17 cellular contexts compared by ENCODE assay signal in genomic region chr3:150428562-150428961, GRCh38. TPM values are rescaled to one million over a fixed set of nuclear protein-coding genes. Genes with fewer than 3 reads are reported as not detected.
DNase-seq lines count a peak whose midpoint lies in the region; ATAC-seq and TF ChIP-seq lines count a peak whose summit lies in the region.
"Had no signal": no experiment of that assay in that cellular context is flagged by ENCODE, and none has a peak within 500 bp of the region (broad histone marks: within the 10 kb centered on the region; RNA-seq: fewer than 3 reads in every experiment).

No MANE protein-coding gene starts in this region.

- DNase-seq in Ammon's horn (ENCODE audit: low spot score) (peak; percentile 14), GM23338 (ENCODE audit: low spot score) (no peak), NCI-H69 (lab: John Stamatoyannopoulos, UW) (peak; percentile 1), memory B cell (ENCODE audit: low spot score in 2 of 2) (no peak), hepatocyte (ENCODE audit: low spot score) (no peak)
- no peak for DNase-seq in CD4-positive, alpha-beta T cell
- DNase-seq: CD4-positive, CD25-positive, alpha-beta regulatory T cell; NCI-H1092 treated with DMSO at 0.1 percent for 48 hours; NCI-H1694; NCI-H446; NCI-H774; SJCRH30 had no signal

- H3K27me3 Mint-ChIP-seq in GM23338 (ENCODE audit: insufficient read depth, low read depth, poor library complexity) = no peaks in the 10 kb centered on the region
- no peaks in the 10 kb centered on the region for H3K27me3 Mint-ChIP-seq in memory B cell
- no peaks in the 10 kb centered on the region for H3K27me3 Mint-ChIP-seq in CD4-positive, alpha-beta T cell
- H3K27me3 Mint-ChIP-seq: CD4-positive, CD25-positive, alpha-beta regulatory T cell had no signal

- H3K9me3 Mint-ChIP-seq in GM23338 (no peaks in the 10 kb centered on the region), memory B cell (no peaks in the 10 kb centered on the region)
- H3K9me3 Mint-ChIP-seq in CD4-positive, alpha-beta T cell = no peaks in the 10 kb centered on the region
- H3K9me3 Mint-ChIP-seq: CD4-positive, CD25-positive, alpha-beta regulatory T cell had no signal

- H3F3A ChIP-seq in GM23338 (replicated peaks; ENCODE audit: low read depth) = no peaks in the 10 kb centered on the region

- no peak overlapping the region for H3K4me3 Mint-ChIP-seq in GM23338
- H3K4me3 Mint-ChIP-seq in memory B cell = no peak overlapping the region
- H3K4me3 Mint-ChIP-seq in CD4-positive, alpha-beta T cell = no peak overlapping the region
- H3K4me3 Mint-ChIP-seq: CD4-positive, CD25-positive, alpha-beta regulatory T cell had no signal

- H3K79me2 ChIP-seq in GM23338 (replicated peaks; ENCODE audit: insufficient read depth) = peaks cover 80% of the 10 kb centered on the region
- peaks cover 100% of the 10 kb centered on the region for H3K79me2 ChIP-seq in hepatocyte

- POLR2A ChIA-PET in CD4-positive, alpha-beta T cell (lab: Charles Lee) = interaction anchor here (0.8 kb wide), 1 partner anchor 20 kb away, joined by 3 read pairs; no protein-coding TSS in a partner anchor

- no peak overlapping the region for H2AFZ ChIP-seq in GM23338
- no peak overlapping the region for H2AFZ ChIP-seq in hepatocyte

- CTCF ChIA-PET in CD4-positive, alpha-beta T cell (lab: Charles Lee) = interaction anchor here (1.4 kb wide), 1 partner anchor 13 kb away, joined by 3 read pairs; no protein-coding TSS in a partner anchor

- no peaks in the 10 kb centered on the region for H3K9me2 ChIP-seq in GM23338 (ENCODE audit: insufficient read depth)
- H3K9me2 ChIP-seq in hepatocyte (replicated peaks; ENCODE audit: insufficient read depth) = no peaks in the 10 kb centered on the region

- no peak overlapping the region for H3K27ac ChIP-seq in GM23338 (ENCODE audit: low read depth)
- H3K27ac ChIP-seq in hepatocyte = no peak overlapping the region
- no peak overlapping the region for H3K27ac ChIP-seq in CD4-positive, alpha-beta T cell (ENCODE audit: low read depth, low read length)
- H3K27ac ChIP-seq: A549, RWPE1, SJCRH30 had no signal

- H3K27ac Mint-ChIP-seq in GM23338 (peak overlapping the region; percentile 35), memory B cell (peak overlapping the region; percentile 42)
- no peak overlapping the region for H3K27ac Mint-ChIP-seq in CD4-positive, alpha-beta T cell

- no peak overlapping the region for H3K4me2 ChIP-seq in GM23338
- no peak overlapping the region for H3K4me2 ChIP-seq in hepatocyte
- H3K4me2 ChIP-seq: A549 had no signal

- H3K4me1 Mint-ChIP-seq in GM23338 (peaks cover 34% of the 10 kb centered on the region), memory B cell (peaks cover 36% of the 10 kb centered on the region)
- H3K4me1 Mint-ChIP-seq in CD4-positive, alpha-beta T cell (ENCODE audit: low read depth) = peaks cover 74% of the 10 kb centered on the region

- 75% methylated on average over 1 of the region's 1 CpG for WGBS in hepatocyte (ENCODE audit: low lambda C conversion rate, missing lambda C conversion rate)

- intact Hi-C loops in CD4-positive, alpha-beta T cell (cut with DNase I, micrococcal nuclease) = no loop called here

- H3K4me3 ChIP-seq in GM23338 (no peak overlapping the region), hepatocyte (no peak overlapping the region)
- H3K4me3 ChIP-seq: A549, HAP-1, K562, SJCRH30 had no signal

- H3K36me3 Mint-ChIP-seq in GM23338 (ENCODE audit: low read depth) (no peaks in the 10 kb centered on the region), memory B cell (peaks cover 11% of the 10 kb centered on the region)
- peaks cover 19% of the 10 kb centered on the region for H3K36me3 Mint-ChIP-seq in CD4-positive, alpha-beta T cell (ENCODE audit: low read depth)

- H3K4me1 ChIP-seq in GM23338 (ENCODE audit: insufficient read depth) (peaks cover 15% of the 10 kb centered on the region), hepatocyte (ENCODE audit: insufficient read depth) (no peaks in the 10 kb centered on the region)
- H3K4me1 ChIP-seq: HAP-1 had no signal

- TF ChIP-seq CTCF in GM23338 (conservative IDR thresholded peaks at IDR 0.05; ENCODE audit: low read depth in 2 of 2) (no peak), hepatocyte (IDR thresholded peaks at IDR 0.05; ENCODE audit: poor library complexity) (no peak)
- TF ChIP-seq CTCF in CD4-positive, alpha-beta T cell (IDR thresholded peaks at IDR 0.05) = no peak

- ATAC-seq in GM23338 (no peak), memory B cell (ENCODE audit: low read depth) (peak; percentile 51), GM19467 (IDR thresholded peaks at IDR 0.05; ENCODE audit: unreplicated experiment) (no peak)
- ATAC-seq in CD4-positive, alpha-beta T cell (ENCODE audit: poor library complexity) = no peak
- ATAC-seq: A549 had no signal

- H3K36me3 ChIP-seq in GM23338 (ENCODE audit: insufficient read depth) (no peaks in the 10 kb centered on the region), hepatocyte (replicated peaks; ENCODE audit: insufficient read depth, low read depth) (no peaks in the 10 kb centered on the region)

- H3K27me3 ChIP-seq in GM23338 (ENCODE audit: insufficient read depth) = no peaks in the 10 kb centered on the region
- no peaks in the 10 kb centered on the region for H3K27me3 ChIP-seq in hepatocyte
- no peaks in the 10 kb centered on the region for H3K27me3 ChIP-seq in CD4-positive, alpha-beta T cell (ENCODE audit: control insufficient read depth, insufficient read depth, low read length)
- H3K27me3 ChIP-seq: SJCRH30 had no signal

- peaks cover 15% of the 10 kb centered on the region; the same call in 1 of the 2 replicates for H4K20me1 ChIP-seq in GM23338 (replicated peaks; ENCODE audit: insufficient read depth)
- H4K20me1 ChIP-seq in hepatocyte (ENCODE audit: insufficient read depth, poor library complexity, severe bottlenecking) = peaks cover 74% of the 10 kb centered on the region

- H3K9me3 ChIP-seq in hepatocyte (ENCODE audit: low read depth) = no peaks in the 10 kb centered on the region
- H3K9me3 ChIP-seq in CD4-positive, alpha-beta T cell (ENCODE audit: control insufficient read depth, low read length) = no peaks in the 10 kb centered on the region
- H3K9me3 ChIP-seq: A549, HAP-1, SJCRH30 had no signal

TF ChIP-seq in GM23338, 12 proteins besides CTCF, POLR2A, EP300 and RAD21 (continues in another document):
- TF ChIP-seq, protein P1, sequence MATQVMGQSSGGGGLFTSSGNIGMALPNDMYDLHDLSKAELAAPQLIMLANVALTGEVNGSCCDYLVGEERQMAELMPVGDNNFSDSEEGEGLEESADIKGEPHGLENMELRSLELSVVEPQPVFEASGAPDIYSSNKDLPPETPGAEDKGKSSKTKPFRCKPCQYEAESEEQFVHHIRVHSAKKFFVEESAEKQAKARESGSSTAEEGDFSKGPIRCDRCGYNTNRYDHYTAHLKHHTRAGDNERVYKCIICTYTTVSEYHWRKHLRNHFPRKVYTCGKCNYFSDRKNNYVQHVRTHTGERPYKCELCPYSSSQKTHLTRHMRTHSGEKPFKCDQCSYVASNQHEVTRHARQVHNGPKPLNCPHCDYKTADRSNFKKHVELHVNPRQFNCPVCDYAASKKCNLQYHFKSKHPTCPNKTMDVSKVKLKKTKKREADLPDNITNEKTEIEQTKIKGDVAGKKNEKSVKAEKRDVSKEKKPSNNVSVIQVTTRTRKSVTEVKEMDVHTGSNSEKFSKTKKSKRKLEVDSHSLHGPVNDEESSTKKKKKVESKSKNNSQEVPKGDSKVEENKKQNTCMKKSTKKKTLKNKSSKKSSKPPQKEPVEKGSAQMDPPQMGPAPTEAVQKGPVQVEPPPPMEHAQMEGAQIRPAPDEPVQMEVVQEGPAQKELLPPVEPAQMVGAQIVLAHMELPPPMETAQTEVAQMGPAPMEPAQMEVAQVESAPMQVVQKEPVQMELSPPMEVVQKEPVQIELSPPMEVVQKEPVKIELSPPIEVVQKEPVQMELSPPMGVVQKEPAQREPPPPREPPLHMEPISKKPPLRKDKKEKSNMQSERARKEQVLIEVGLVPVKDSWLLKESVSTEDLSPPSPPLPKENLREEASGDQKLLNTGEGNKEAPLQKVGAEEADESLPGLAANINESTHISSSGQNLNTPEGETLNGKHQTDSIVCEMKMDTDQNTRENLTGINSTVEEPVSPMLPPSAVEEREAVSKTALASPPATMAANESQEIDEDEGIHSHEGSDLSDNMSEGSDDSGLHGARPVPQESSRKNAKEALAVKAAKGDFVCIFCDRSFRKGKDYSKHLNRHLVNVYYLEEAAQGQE (IDR thresholded peaks at IDR 0.05; ENCODE audit: unreplicated experiment) = no peak
- TF ChIP-seq STAT1 (IDR thresholded peaks at IDR 0.05; ENCODE audit: unreplicated experiment) (no peak), ZNF331 (CRISPR knock-in tag; IDR thresholded peaks at IDR 0.05; ENCODE audit: low read depth) (no peak), EZH2 (IDR thresholded peaks at IDR 0.05; ENCODE audit: low read depth, unreplicated experiment) (no peak), CREB1 (CRISPR knock-in tag; IDR thresholded peaks at IDR 0.05; ENCODE audit: low read depth) (no peak), ZNF114 (CRISPR knock-in tag; IDR thresholded peaks at IDR 0.05) (no peak), POLR2AphosphoS5 (IDR thresholded peaks at IDR 0.05; ENCODE audit: low read depth) (no peak), NANOG (IDR thresholded peaks at IDR 0.05; ENCODE audit: borderline replicate concordance) (no peak)
- TF ChIP-seq, protein P2, sequence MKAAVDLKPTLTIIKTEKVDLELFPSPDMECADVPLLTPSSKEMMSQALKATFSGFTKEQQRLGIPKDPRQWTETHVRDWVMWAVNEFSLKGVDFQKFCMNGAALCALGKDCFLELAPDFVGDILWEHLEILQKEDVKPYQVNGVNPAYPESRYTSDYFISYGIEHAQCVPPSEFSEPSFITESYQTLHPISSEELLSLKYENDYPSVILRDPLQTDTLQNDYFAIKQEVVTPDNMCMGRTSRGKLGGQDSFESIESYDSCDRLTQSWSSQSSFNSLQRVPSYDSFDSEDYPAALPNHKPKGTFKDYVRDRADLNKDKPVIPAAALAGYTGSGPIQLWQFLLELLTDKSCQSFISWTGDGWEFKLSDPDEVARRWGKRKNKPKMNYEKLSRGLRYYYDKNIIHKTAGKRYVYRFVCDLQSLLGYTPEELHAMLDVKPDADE (IDR thresholded peaks at IDR 0.05) = no peak

RNA-seq across cellular contexts. Expression of gene TSC22D2, which starts 20.5 kb away (rescaled TPM):
- 18.6 and 23.3 TPM in 2 replicates for total RNA-seq in GM23338 (2014; rRNA removed; shearing (Covaris generic))
- polyA plus RNA-seq in GM23338 (2016; fragmentation: Nextera tagmentation; extraction: Ambion mirVana) = 33.8 and 34.2 TPM in 2 replicates
- total RNA-seq in hepatocyte = 25.0 and 34.9 TPM in 2 replicates
- 36.9 and 38.8 TPM in 2 replicates for polyA plus RNA-seq in hepatocyte
- total RNA-seq in CD4-positive, alpha-beta T cell = 10 to 100 TPM; 47.3 to 49.3 TPM

Comparison
In these comparisons a context has a peak if more than half of its experiments do, and no peak if none do; other contexts are left out.
1. DNase-seq: peak in Ammon's horn (single experiment) and NCI-H69 (single experiment); none in GM23338 (single experiment), memory B cell (0 of 2), hepatocyte (single experiment) and CD4-positive, alpha-beta T cell (0 of 10).